ENCODE assay signal across 13 cellular contexts in the genomic region with DNA sequence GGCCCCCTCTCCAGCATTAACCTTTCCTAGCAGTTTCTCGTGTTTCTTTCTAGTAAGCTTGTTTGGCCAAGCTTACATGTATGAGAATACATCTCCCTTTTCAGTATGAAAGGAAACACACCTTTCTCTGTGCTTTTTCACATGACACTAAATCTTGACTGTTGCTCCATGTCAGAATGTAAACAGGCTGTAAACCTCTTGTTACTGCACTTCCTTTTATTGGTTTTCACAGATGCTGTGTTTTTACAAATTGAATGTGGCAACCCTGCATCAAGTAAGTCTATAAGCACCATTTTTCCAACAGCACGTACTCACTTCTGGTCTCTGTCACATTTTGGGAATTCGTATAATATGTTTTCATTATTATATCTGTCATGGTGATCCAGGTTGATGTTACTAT. TPM values are rescaled to one million over a fixed set of nuclear protein-coding genes. Genes with fewer than 3 reads are reported as not detected.
DNase-seq lines count a peak whose midpoint lies in the region; ATAC-seq and TF ChIP-seq lines count a peak whose summit lies in the region.
"Had no signal": no experiment of that assay in that cellular context is flagged by ENCODE, and none has a peak within 500 bp of the region (broad histone marks: within the 10 kb centered on the region; RNA-seq: fewer than 3 reads in every experiment).

No MANE protein-coding gene starts in this region.

- H2BK120ac ChIP-seq in H9 (ENCODE audit: low read depth, low read length, poor library complexity, severe bottlenecking) (no peak overlapping the region), mesendoderm (ENCODE audit: low read depth, low read length) (no peak overlapping the region)

- H4K91ac ChIP-seq in H9 (ENCODE audit: insufficient read length, low read depth, low read length), result no peak overlapping the region

- peaks cover 7% of the 10 kb centered on the region for H3K23me2 ChIP-seq in H9 (ENCODE audit: insufficient read length, low read depth, low read length, poor library complexity, severe bottlenecking)

- H3K4me3 Mint-ChIP-seq in CD14-positive monocyte (no peak overlapping the region), H9 (no peak overlapping the region; a peak in 1 of 5 replicates)
- H3K4me3 Mint-ChIP-seq in T-helper 2 cell treated with Interferon-gamma antibody and Interleukin-4, amounts not matched to agents 5 μg/mL and 100 μg/mL, for 36 hours, result no peak overlapping the region

- H3K36me3 ChIP-seq in mesendoderm (ENCODE audit: control insufficient read depth, insufficient read depth, low read length), result peaks cover 2% of the 10 kb centered on the region

- intact Hi-C loops in CD14-positive monocyte (cut with micrococcal nuclease), result loop anchor here in 1 of 2 donors (10.0 kb wide), 1 partner anchor 72 kb away; the partner anchor contains the start of gene HNRNPH1

- H4K8ac ChIP-seq in H9 (replicated peaks; ENCODE audit: insufficient read length, low read depth, low read length), result no peak overlapping the region
- H4K8ac ChIP-seq in mesendoderm (ENCODE audit: low read depth, low read length), result no peak overlapping the region

- H3K56ac ChIP-seq in H9 (ENCODE audit: insufficient read length, low read depth, low read length), result no peak overlapping the region
- H3K56ac ChIP-seq in mesendoderm (ENCODE audit: low read length), result peak overlapping the region; percentile 64

- no peak overlapping the region for H2AFZ ChIP-seq in H9 (ENCODE audit: low read length)

- no peak overlapping the region for H3K4ac ChIP-seq in H9 (ENCODE audit: low read depth, low read length)
- H3K4ac ChIP-seq in mesendoderm (ENCODE audit: low read depth, low read length), result no peak overlapping the region

- no peaks in the 10 kb centered on the region for H4K20me1 ChIP-seq in H9 (ENCODE audit: control insufficient read depth, insufficient read depth, insufficient read length)

- DNase-seq in CD14-positive monocyte (ENCODE audit: low spot score) (no peak), H9 (no peak), mesendoderm (no peak), UCSD-AML1 (lab: John Stamatoyannopoulos, UW; ENCODE audit: unreplicated experiment) (no peak), CD1c-positive myeloid dendritic cell (ENCODE audit: extremely low spot score) (no peak)
- no peak for DNase-seq in T-helper 2 cell treated with Interferon-gamma antibody and Interleukin-4, amounts not matched to agents 5 μg/mL and 100 μg/mL, for 36 hours (ENCODE audit: low spot score)
- DNase-seq: heart left ventricle had no signal

- no peaks in the 10 kb centered on the region for H3K9me3 ChIP-seq in H9 (ENCODE audit: control insufficient read depth, low read depth, low read length)
- H3K9me3 ChIP-seq: heart left ventricle had no signal

- WGBS in H9 (ENCODE audit: extremely low coverage, insufficient read length, low lambda C conversion rate), result no CpG with 5 or more reads among the region's 3 CpGs
- WGBS in mesendoderm (ENCODE audit: extremely low coverage, insufficient coverage, low lambda C conversion rate), result no CpG with 5 or more reads among the region's 3 CpGs

- H2BK12ac ChIP-seq in H9 (ENCODE audit: insufficient read length, low read depth, low read length), result no peak overlapping the region

- H3K4me2 ChIP-seq in H9 (ENCODE audit: insufficient read depth, insufficient read length, low read length) (no peak overlapping the region), mesendoderm (ENCODE audit: low read length) (no peak overlapping the region)

- no peak overlapping the region for H3T11ph ChIP-seq in H9 (ENCODE audit: low read length)

- H3K27me3 Mint-ChIP-seq in CD14-positive monocyte (ENCODE audit: low read depth in 3 of 3), result peaks cover 1 to 2% (median 2%) of the 10 kb centered on the region in 3 donors
- H3K27me3 Mint-ChIP-seq in H9 (ENCODE audit: low read depth), result no peaks in the 10 kb centered on the region
- H3K27me3 Mint-ChIP-seq in T-helper 2 cell treated with Interferon-gamma antibody and Interleukin-4, amounts not matched to agents 5 μg/mL and 100 μg/mL, for 36 hours (ENCODE audit: low read depth), result no peaks in the 10 kb centered on the region
- H3K27me3 Mint-ChIP-seq: stimulated activated memory B cell treated with anti-CD40 and anti-IgM and Interleukin-4, amounts not matched to agents 10 μg/mL and 1 μg/mL and 100 μg/mL, for 72 hours had no signal

- no peak overlapping the region for H3K27ac ChIP-seq in H9 (ENCODE audit: insufficient read length, low read depth, low read length)
- H3K27ac ChIP-seq in mesendoderm (ENCODE audit: low read depth, low read length), result no peak overlapping the region

- H3K9me3 Mint-ChIP-seq in CD14-positive monocyte (no peaks in the 10 kb centered on the region), H9 (no peaks in the 10 kb centered on the region)
- H3K9me3 Mint-ChIP-seq in T-helper 2 cell treated with Interferon-gamma antibody and Interleukin-4, amounts not matched to agents 5 μg/mL and 100 μg/mL, for 36 hours, result no peaks in the 10 kb centered on the region
- H3K9me3 Mint-ChIP-seq: stimulated activated memory B cell treated with anti-CD40 and anti-IgM and Interleukin-4, amounts not matched to agents 10 μg/mL and 1 μg/mL and 100 μg/mL, for 72 hours had no signal

- H2BK5ac ChIP-seq in H9 (ENCODE audit: insufficient read length, low read length), result no peak overlapping the region
- H2BK5ac ChIP-seq in mesendoderm (ENCODE audit: low read length), result no peak overlapping the region

- H3K4me3 ChIP-seq in mesendoderm (ENCODE audit: low read length), result no peak overlapping the region
- H3K4me3 ChIP-seq: heart left ventricle had no signal

- H4K5ac ChIP-seq in H9 (ENCODE audit: insufficient read length, low read depth, low read length) (no peak overlapping the region), mesendoderm (ENCODE audit: low read length) (no peak overlapping the region)

- H3K23ac ChIP-seq in H9 (ENCODE audit: insufficient read length, low read depth, low read length), result no peak overlapping the region
- H3K23ac ChIP-seq in mesendoderm (ENCODE audit: low read length), result no peak overlapping the region

- H3K4me1 Mint-ChIP-seq in CD14-positive monocyte (peaks cover 44% of the 10 kb centered on the region), H9 (peaks cover 13 to 20% of the 10 kb centered on the region in 2 experiments)
- peaks cover 21% of the 10 kb centered on the region for H3K4me1 Mint-ChIP-seq in T-helper 2 cell treated with Interferon-gamma antibody and Interleukin-4, amounts not matched to agents 5 μg/mL and 100 μg/mL, for 36 hours (ENCODE audit: low read depth)

- no peak overlapping the region for H3K18ac ChIP-seq in H9 (ENCODE audit: insufficient read length, low read depth, low read length)
- no peak overlapping the region for H3K18ac ChIP-seq in mesendoderm (ENCODE audit: low read length)

- H3K79me1 ChIP-seq in H9 (ENCODE audit: insufficient read depth, low read depth, low read length, poor library complexity, severe bottlenecking), result no peaks in the 10 kb centered on the region
- no peaks in the 10 kb centered on the region for H3K79me1 ChIP-seq in mesendoderm (ENCODE audit: low read length)

- peak overlapping the region; percentile 21 for H2AK5ac ChIP-seq in H9 (ENCODE audit: insufficient read length, low read length)
- no peak overlapping the region for H2AK5ac ChIP-seq in mesendoderm (ENCODE audit: low read length)

- peaks cover 3% of the 10 kb centered on the region; the same call in 1 of the 2 replicates for H3K4me1 ChIP-seq in H9 (ENCODE audit: insufficient read depth, low read length)
- peaks cover 1% of the 10 kb centered on the region for H3K4me1 ChIP-seq in mesendoderm (ENCODE audit: control insufficient read depth, low read depth, low read length)

- H2BK15ac ChIP-seq in H9 (ENCODE audit: low read depth, low read length), result no peak overlapping the region
- no peak overlapping the region for H2BK15ac ChIP-seq in mesendoderm (replicated peaks; ENCODE audit: low read depth)

- no peak for ATAC-seq in GM19463 (IDR thresholded peaks at IDR 0.05; ENCODE audit: unreplicated experiment)
- no peak for ATAC-seq in HG03280 (IDR thresholded peaks at IDR 0.05; ENCODE audit: unreplicated experiment)
- ATAC-seq: heart left ventricle; Panc1; stimulated activated memory B cell treated with anti-CD40 and anti-IgM and Interleukin-4, amounts not matched to agents 10 μg/mL and 1 μg/mL and 100 μg/mL, for 72 hours had no signal

- H3K36me3 Mint-ChIP-seq in CD14-positive monocyte, result peaks cover 0 to 4% of the 10 kb centered on the region in 2 donors
- peaks cover 9 to 21% (median 12%) of the 10 kb centered on the region in 3 experiments for H3K36me3 Mint-ChIP-seq in H9 (ENCODE audit: insufficient read depth in 1 of 3, low read depth in 3 of 3)
- H3K36me3 Mint-ChIP-seq in T-helper 2 cell treated with Interferon-gamma antibody and Interleukin-4, amounts not matched to agents 5 μg/mL and 100 μg/mL, for 36 hours (ENCODE audit: low read depth), result peaks cover 10% of the 10 kb centered on the region

- H3K14ac ChIP-seq in H9 (ENCODE audit: insufficient read depth, low read length), result no peak overlapping the region

- H3K27ac Mint-ChIP-seq in CD14-positive monocyte (peak overlapping the region; percentile 9 to 100 (median 69)), H9 (peak overlapping the region in 1 of 3 experiments; percentile 71; a peak in 1 of 7 replicates)
- H3K27ac Mint-ChIP-seq in T-helper 2 cell treated with Interferon-gamma antibody and Interleukin-4, amounts not matched to agents 5 μg/mL and 100 μg/mL, for 36 hours, result peak overlapping the region; percentile 99

- H3K27me3 ChIP-seq in H9 (ENCODE audit: insufficient read depth, low read length), result no peaks in the 10 kb centered on the region
- H3K27me3 ChIP-seq in mesendoderm (ENCODE audit: insufficient read depth, low read length, poor library complexity), result no peaks in the 10 kb centered on the region
- H3K27me3 ChIP-seq: heart left ventricle had no signal

- TF ChIP-seq CTCF in CD14-positive monocyte (IDR thresholded peaks at IDR 0.05), result no peak
- TF ChIP-seq CTCF in H9 (conservative IDR thresholded peaks at IDR 0.05), result no peak

- H3K79me2 ChIP-seq in H9 (ENCODE audit: insufficient read depth, low read length) (peaks cover 21% of the 10 kb centered on the region), mesendoderm (ENCODE audit: control insufficient read depth, insufficient read depth, low read length) (peaks cover 24% of the 10 kb centered on the region)

- no peak overlapping the region for H2BK20ac ChIP-seq in H9 (ENCODE audit: low read depth, low read length, poor library complexity, severe bottlenecking)

- H3K9ac ChIP-seq in H9 (ENCODE audit: extremely low read depth, insufficient read length, low read length), result no peak overlapping the region
- no peak overlapping the region for H3K9ac ChIP-seq in mesendoderm (ENCODE audit: low read length)

RNA-seq across cellular contexts. Expression of gene CANX, which starts 2.2 kb away (rescaled TPM):
- 100 to 1,000 TPM; 259 to 368 TPM for polyA plus RNA-seq in CD14-positive monocyte
- 518 and 538 TPM in 2 replicates for total RNA-seq in H9 (2021)
- polyA plus RNA-seq in mesendoderm (2013, experiment 1 of 2), result 382 TPM
- polyA plus RNA-seq in mesendoderm (2013, experiment 2 of 2), result 362 TPM

RNA-seq across cellular contexts. Expression of gene CBY3, which starts 15.8 kb away (rescaled TPM):
- not detected for polyA plus RNA-seq in CD14-positive monocyte
- 0.50 and 1.6 TPM in 2 replicates for total RNA-seq in H9 (2021)
- 0.13 TPM for polyA plus RNA-seq in mesendoderm (2013, experiment 1 of 2)
- polyA plus RNA-seq in mesendoderm (2013, experiment 2 of 2), result 0.08 TPM
- total RNA-seq: heart left ventricle, lower leg skin, osteoblast had no signal
- polyA plus RNA-seq: heart left ventricle had no signal

RNA-seq across cellular contexts. Expression of gene MAML1, which starts 36.0 kb away (rescaled TPM):
- polyA plus RNA-seq in CD14-positive monocyte, result 1 to 10 TPM; 2.2 to 2.7 TPM
- 50.8 and 51.1 TPM in 2 replicates for total RNA-seq in H9 (2021)
- 34.7 TPM for polyA plus RNA-seq in mesendoderm (2013, experiment 1 of 2)
- polyA plus RNA-seq in mesendoderm (2013, experiment 2 of 2), result 36.0 TPM
